Comparison of ENCODE assay signal across 27 cellular contexts in the genomic region with DNA sequence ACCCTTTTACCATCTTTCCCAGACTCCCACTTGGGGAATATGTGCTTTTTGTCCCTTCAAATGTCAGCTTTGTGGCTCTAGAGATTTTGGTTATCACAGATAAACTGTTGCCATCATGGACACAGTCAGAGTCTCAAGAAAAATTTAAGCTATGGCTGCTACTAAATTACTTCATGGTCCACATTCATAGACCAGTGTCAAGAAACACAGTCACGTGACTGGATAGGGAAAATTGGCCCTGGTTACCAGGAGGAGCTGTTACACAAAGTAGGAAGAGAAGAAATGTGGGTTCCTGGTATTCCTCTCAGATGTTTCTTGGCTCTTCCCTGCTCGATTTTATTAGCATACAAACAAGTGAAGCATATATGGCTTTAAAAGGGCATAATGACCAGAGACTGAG.
"Had no signal": no experiment of that assay in that cellular context is flagged by ENCODE, and none has a peak within 500 bp of the region (broad histone marks: within the 10 kb centered on the region; RNA-seq: fewer than 3 reads in every experiment).

No MANE protein-coding gene starts in this region.

- H3K4me1 ChIP-seq: colonic mucosa, esophagus muscularis mucosa, esophagus squamous epithelium, foreskin keratinocyte, gastroesophageal sphincter had no signal

- H3K27ac ChIP-seq: colonic mucosa, coronary artery, dorsolateral prefrontal cortex, epithelial cell of prostate, esophagus muscularis mucosa, esophagus squamous epithelium, foreskin keratinocyte, gastrocnemius medialis, gastroesophageal sphincter, heart left ventricle, heart right ventricle had no signal

- DNase-seq: colonic mucosa; cortex of kidney; dermis blood vessel endothelial cell; dorsolateral prefrontal cortex; effector CD4-positive, alpha-beta T cell; effector CD8-positive, alpha-beta T cell; effector memory CD4-positive, alpha-beta T cell; effector memory CD8-positive, alpha-beta T cell; endodermal cell; erythroblast; esophagus squamous epithelium; foreskin keratinocyte; foreskin melanocyte; gastrocnemius medialis; glutamatergic neuron; head of caudate nucleus; heart left ventricle; heart right ventricle had no signal

- H3K36me3 ChIP-seq: colonic mucosa, esophagus muscularis mucosa, esophagus squamous epithelium, gastrocnemius medialis, gastroesophageal sphincter, heart left ventricle, heart right ventricle had no signal

- FAIRE-seq: colon, endometrium, endothelial cell of umbilical vein, frontal cortex had no signal

- ATAC-seq: effector memory CD8-positive, alpha-beta T cell; esophagus mucosa; foreskin keratinocyte; gastrocnemius medialis; gastroesophageal sphincter; heart left ventricle; heart right ventricle had no signal

- H3K27me3 ChIP-seq: colonic mucosa, dorsolateral prefrontal cortex, esophagus muscularis mucosa, esophagus squamous epithelium, foreskin keratinocyte, gastrocnemius medialis, gastroesophageal sphincter, heart left ventricle, heart right ventricle had no signal

- H3K9me3 ChIP-seq: colonic mucosa, esophagus muscularis mucosa, esophagus squamous epithelium, gastrocnemius medialis, gastroesophageal sphincter, heart right ventricle had no signal

- H3K4me3 ChIP-seq: colonic mucosa, coronary artery, dorsolateral prefrontal cortex, esophagus muscularis mucosa, esophagus squamous epithelium, gastrocnemius medialis, gastroesophageal sphincter, heart left ventricle, heart right ventricle had no signal
